Comparison of ENCODE assay signal across 1 cellular context in genomic region chr16:72091217-72091616, GRCh38.
TF ChIP-seq lines count a peak whose summit lies in the region.

No MANE protein-coding gene starts in this region.

TF ChIP-seq in neural cell, 6 proteins besides CTCF, POLR2A, EP300 and RAD21 (continued from another document):
- TF ChIP-seq EZH2 (IDR thresholded peaks at IDR 0.05; ENCODE audit: borderline replicate concordance, insufficient read depth, low read length, poor library complexity, severe bottlenecking) = no peak
